In the genomic region with DNA sequence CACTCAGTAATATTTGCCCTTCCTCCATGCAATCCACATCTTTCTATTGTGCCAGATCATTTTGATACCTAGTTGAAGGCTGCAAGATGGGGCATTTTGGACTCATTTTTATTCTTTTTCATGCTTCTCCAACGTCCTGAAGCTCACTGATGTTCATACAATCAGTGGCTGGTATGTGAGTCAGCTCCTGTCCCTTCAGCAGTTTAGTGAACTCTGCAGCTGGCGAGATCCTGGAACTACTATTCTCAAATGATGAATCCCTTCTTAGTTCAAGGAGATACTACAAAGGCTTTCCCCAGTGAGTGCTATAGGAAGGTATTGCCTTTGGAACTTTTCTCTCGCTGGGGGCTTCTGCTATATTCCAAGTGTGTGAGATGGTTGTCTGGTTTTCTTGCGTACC, we compare ENCODE assay signal across 28 cellular contexts. TPM values are rescaled to one million over a fixed set of nuclear protein-coding genes. Genes with fewer than 3 reads are reported as not detected.
"Had no signal": no experiment of that assay in that cellular context is flagged by ENCODE, and none has a peak within 500 bp of the region (broad histone marks: within the 10 kb centered on the region; RNA-seq: fewer than 3 reads in every experiment).

No MANE protein-coding gene starts in this region.

- H3K27me3 ChIP-seq: ascending aorta, heart right ventricle, neutrophil had no signal

- H3K36me3 ChIP-seq: ascending aorta, heart right ventricle, neutrophil, thoracic aorta had no signal

- H3K4me1 Mint-ChIP-seq: activated naive CD4-positive, alpha-beta T cell treated with anti-CD3 and anti-CD28 coated beads, Interleukin-2, amount 10 ng/mL, durations not matched to agents 7 days and 5 days; activated naive CD8-positive, alpha-beta T cell treated with anti-CD3 and anti-CD28 coated beads, Interleukin-2, amount 10 ng/mL, durations not matched to agents 7 days and 5 days; stimulated activated effector memory CD8-positive, alpha-beta T cell treated with anti-CD3 and anti-CD28 coated beads, Interleukin-12 subunit alpha, Interleukin-12 subunit beta, amount 100 ng/mL, for 72 hours had no signal

- H3K4me3 ChIP-seq: ascending aorta, heart right ventricle, thoracic aorta had no signal

- H3K4me1 ChIP-seq: ascending aorta, foreskin keratinocyte had no signal

- H3K36me3 Mint-ChIP-seq: activated naive CD4-positive, alpha-beta T cell treated with anti-CD3 and anti-CD28 coated beads, Interleukin-2, amount 10 ng/mL, durations not matched to agents 7 days and 5 days; activated naive CD8-positive, alpha-beta T cell treated with anti-CD3 and anti-CD28 coated beads, Interleukin-2, amount 10 ng/mL, durations not matched to agents 7 days and 5 days; stimulated activated effector memory CD8-positive, alpha-beta T cell treated with anti-CD3 and anti-CD28 coated beads, Interleukin-12 subunit alpha, Interleukin-12 subunit beta, amount 100 ng/mL, for 72 hours had no signal

- H3K27ac Mint-ChIP-seq: activated naive CD4-positive, alpha-beta T cell treated with anti-CD3 and anti-CD28 coated beads, Interleukin-2, amount 10 ng/mL, durations not matched to agents 7 days and 5 days; activated naive CD8-positive, alpha-beta T cell treated with anti-CD3 and anti-CD28 coated beads, Interleukin-2, amount 10 ng/mL, durations not matched to agents 7 days and 5 days; activated T-cell treated with anti-CD3 and anti-CD28 coated beads, Interleukin-2, amount 50 U/mL, for 24 hours; effector memory CD8-positive, alpha-beta T cell; nephron; progenitor cell of endocrine pancreas; stimulated activated effector memory CD8-positive, alpha-beta T cell treated with anti-CD3 and anti-CD28 coated beads, Interleukin-12 subunit alpha, Interleukin-12 subunit beta, amount 100 ng/mL, for 72 hours; stimulated activated naive CD8-positive, alpha-beta T cell treated with anti-CD3 and anti-CD28 coated beads, Interleukin-15, Interleukin-2, amounts not matched to agents 100 ng/mL and 50 ng/mL, for 24 hours had no signal

- H3K9me3 ChIP-seq: neutrophil, thoracic aorta had no signal

- H3K27me3 Mint-ChIP-seq: stimulated activated naive CD8-positive, alpha-beta T cell treated with anti-CD3 and anti-CD28 coated beads, Interleukin-15, Interleukin-2, amounts not matched to agents 100 ng/mL and 50 ng/mL, for 24 hours had no signal

- DNase-seq: activated CD4-positive, alpha-beta T cell treated with anti-CD3 and anti-CD28 coated beads for 4 hours; activated CD4-positive, alpha-beta T cell treated with anti-CD3 and anti-CD28 coated beads, Interleukin-2, amount 50 U/mL, for 4 hours; activated gamma-delta T cell; activated naive CD4-positive, alpha-beta T cell treated with anti-CD3 and anti-CD28 coated beads, Interleukin-2, amount 10 ng/mL, durations not matched to agents 7 days and 5 days; activated naive CD8-positive, alpha-beta T cell treated with anti-CD3 and anti-CD28 coated beads, Interleukin-2, amount 10 ng/mL, durations not matched to agents 7 days and 5 days; activated T-cell treated with anti-CD3 and anti-CD28 coated beads, Interleukin-2, amount 50 U/mL, for 24 hours; caudate nucleus; cortex of kidney; effector memory CD8-positive, alpha-beta T cell; erythroblast; foreskin keratinocyte; heart right ventricle; left ventricle myocardium superior; retina; small intestine; stimulated activated CD4-positive, alpha-beta T cell treated with anti-CD3 and anti-CD28 coated beads, Interleukin-4, amount 100 ng/mL, for 24 hours; trophoblast cell had no signal

- H3K4me3 Mint-ChIP-seq: activated naive CD4-positive, alpha-beta T cell treated with anti-CD3 and anti-CD28 coated beads, Interleukin-2, amount 10 ng/mL, durations not matched to agents 7 days and 5 days; activated naive CD8-positive, alpha-beta T cell treated with anti-CD3 and anti-CD28 coated beads, Interleukin-2, amount 10 ng/mL, durations not matched to agents 7 days and 5 days; activated T-cell treated with anti-CD3 and anti-CD28 coated beads, Interleukin-2, amount 50 U/mL, for 24 hours; effector memory CD8-positive, alpha-beta T cell; nephron; stimulated activated effector memory CD8-positive, alpha-beta T cell treated with anti-CD3 and anti-CD28 coated beads, Interleukin-12 subunit alpha, Interleukin-12 subunit beta, amount 100 ng/mL, for 72 hours; stimulated activated naive CD8-positive, alpha-beta T cell treated with anti-CD3 and anti-CD28 coated beads, Interleukin-15, Interleukin-2, amounts not matched to agents 100 ng/mL and 50 ng/mL, for 24 hours had no signal

- FAIRE-seq: small intestine, urothelium cell line had no signal

- H3K27ac ChIP-seq: ascending aorta, foreskin keratinocyte, heart right ventricle, neutrophil, thoracic aorta, VCaP had no signal

- ATAC-seq: effector memory CD8-positive, alpha-beta T cell; foreskin keratinocyte; heart right ventricle; left ventricle myocardium superior; sciatic nerve; stimulated activated effector memory CD8-positive, alpha-beta T cell treated with anti-CD3 and anti-CD28 coated beads, Interleukin-12 subunit alpha, Interleukin-12 subunit beta, amount 100 ng/mL, for 72 hours had no signal

RNA-seq across cellular contexts. Expression of a gene that starts 9.6 kb away (rescaled TPM):
- total RNA-seq: activated naive CD8-positive, alpha-beta T cell treated with anti-CD3 and anti-CD28 coated beads, Interleukin-2, amount 10 ng/mL, durations not matched to agents 7 days and 5 days; T-helper 1 cell treated with Interleukin-12 subunit alpha and Interleukin-12 subunit beta and Interleukin-4 antibody, amounts not matched to agents 30 ng/mL and 1 ng/mL, for 36 hours had no signal
